Comparison of ENCODE assay signal across 18 cellular contexts in the genomic region with DNA sequence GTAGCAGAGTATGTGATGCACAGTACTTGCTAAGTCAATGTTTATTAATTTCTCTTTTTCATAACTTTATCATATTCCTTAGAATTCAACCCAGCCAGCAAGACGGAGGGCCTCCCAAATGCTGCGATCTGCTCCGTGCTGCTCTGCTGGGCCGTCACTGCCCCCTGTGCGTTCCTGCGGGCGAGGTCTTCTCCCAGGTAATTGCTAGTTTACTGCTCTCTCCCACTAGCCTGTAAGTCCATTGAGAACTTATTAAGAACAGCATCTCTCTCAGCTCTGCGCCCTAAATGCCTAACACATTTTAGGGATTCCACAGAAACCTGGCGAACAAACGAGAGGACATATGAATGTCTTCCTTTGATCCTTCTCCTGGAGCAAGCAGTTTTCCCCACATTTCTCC.
DNase-seq lines count a peak whose midpoint lies in the region; ATAC-seq, FAIRE-seq and TF ChIP-seq lines count a peak whose summit lies in the region.
"Had no signal": no experiment of that assay in that cellular context is flagged by ENCODE, and none has a peak within 500 bp of the region (broad histone marks: within the 10 kb centered on the region; RNA-seq: fewer than 3 reads in every experiment).

No MANE protein-coding gene starts in this region.

- intact Hi-C loops in esophagus muscularis mucosa (cut with DNase I) = no loop called here

- ATAC-seq in HG03039 (IDR thresholded peaks at IDR 0.05; ENCODE audit: unreplicated experiment) = no peak
- ATAC-seq: CD8-positive, alpha-beta T cell; HCT116 had no signal

- H3K27me3 ChIP-seq in esophagus muscularis mucosa = no peaks in the 10 kb centered on the region
- H3K27me3 ChIP-seq: BLaER1 had no signal

- no peak for TF ChIP-seq CTCF in esophagus muscularis mucosa (IDR thresholded peaks at IDR 0.05)
- TF ChIP-seq CTCF in mesothelial cell of epicardium (IDR thresholded peaks at IDR 0.05; ENCODE audit: unreplicated experiment) = no peak

- FAIRE-seq in urothelium cell line (lab: Jason Lieb, UNC) (peak; percentile 70), GM19239 (lab: Jason Lieb, UNC) (no peak)
- FAIRE-seq: G401.6, GM12892 had no signal

- TF ChIP-seq POLR2A in esophagus muscularis mucosa (IDR thresholded peaks at IDR 0.05; ENCODE audit: low read depth) = no peak

- DNase-seq in esophagus muscularis mucosa (ENCODE audit: extremely low spot score) (peak; percentile 45), mesothelial cell of epicardium (ENCODE audit: low spot score in 2 of 2, unreplicated experiment in 2 of 2) (no peak), urothelium cell line (ENCODE audit: low spot score) (no peak), GM19239 (ENCODE audit: insufficient read length, low spot score) (no peak), epidermal melanocyte (ENCODE audit: insufficient read length, low spot score) (no peak)
- DNase-seq: Caco-2; CD4-positive, CD25-positive, alpha-beta regulatory T cell; CD8-positive, alpha-beta T cell; DMS153; DND-41; H9 had no signal

- peaks cover 6% of the 10 kb centered on the region for H3K9me3 Mint-ChIP-seq in mesothelial cell of epicardium

- peak overlapping the region; percentile 36 for H3K27ac Mint-ChIP-seq in mesothelial cell of epicardium
- H3K27ac Mint-ChIP-seq: B cell; CD4-positive, CD25-positive, alpha-beta regulatory T cell; CD8-positive, alpha-beta T cell; H9 had no signal

- no peaks in the 10 kb centered on the region for H3K27me3 Mint-ChIP-seq in mesothelial cell of epicardium (ENCODE audit: low read depth)
- H3K27me3 Mint-ChIP-seq: B cell; CD4-positive, CD25-positive, alpha-beta regulatory T cell had no signal

- no peaks in the 10 kb centered on the region for H3K4me1 ChIP-seq in esophagus muscularis mucosa
- H3K4me1 ChIP-seq: Caco-2 had no signal

- no peak overlapping the region for H3K4me3 Mint-ChIP-seq in mesothelial cell of epicardium
- H3K4me3 Mint-ChIP-seq: B cell; CD4-positive, CD25-positive, alpha-beta regulatory T cell; CD8-positive, alpha-beta T cell; H9 had no signal

- no peak overlapping the region for H3K27ac ChIP-seq in esophagus muscularis mucosa (replicated peaks in 1 of 4)
- H3K27ac ChIP-seq: BLaER1, C4-2B had no signal

- H3K36me3 ChIP-seq in esophagus muscularis mucosa = no peaks in the 10 kb centered on the region
- H3K36me3 ChIP-seq: BLaER1 had no signal

- H3K4me3 ChIP-seq in esophagus muscularis mucosa = no peak overlapping the region
- H3K4me3 ChIP-seq: BLaER1 had no signal

- WGBS in esophagus muscularis mucosa = 95% methylated on average over 10 of the region's 10 CpGs

- peaks cover 7% of the 10 kb centered on the region for H3K36me3 Mint-ChIP-seq in mesothelial cell of epicardium
- H3K36me3 Mint-ChIP-seq: CD4-positive, CD25-positive, alpha-beta regulatory T cell; CD8-positive, alpha-beta T cell had no signal

- no peak for TF ChIP-seq EP300 in esophagus muscularis mucosa (IDR thresholded peaks at IDR 0.05)

- H3K9me3 ChIP-seq in esophagus muscularis mucosa = no peaks in the 10 kb centered on the region
- H3K9me3 ChIP-seq: Caco-2 had no signal

- H3K4me1 Mint-ChIP-seq in mesothelial cell of epicardium = peaks cover 20% of the 10 kb centered on the region
- H3K4me1 Mint-ChIP-seq: B cell; CD4-positive, CD25-positive, alpha-beta regulatory T cell had no signal
